1 cellular context compared by ENCODE assay signal in genomic region chr10:3785251-3785848, GRCh38.
TF ChIP-seq lines count a peak whose summit lies in the region.

No MANE protein-coding gene starts in this region.

TF ChIP-seq in HepG2, 621 proteins besides CTCF, POLR2A, EP300 and RAD21 (continued from another document and continues in another):
- TF ChIP-seq FOXK1 (CRISPR knock-in tag; IDR thresholded peaks at IDR 0.05; ENCODE audit: borderline replicate concordance, low read depth) (0 out of 2 replicates have a peak, but pooled peaks have one; percentile 23), BCL6 (CRISPR knock-in tag; IDR thresholded peaks at IDR 0.05) (peak; percentile 7; the same call in 1 of the 2 replicates), IRF2 (CRISPR knock-in tag; IDR thresholded peaks at IDR 0.05) (no peak), ZFX (CRISPR knock-in tag; IDR thresholded peaks at IDR 0.05; ENCODE audit: low read depth) (peak; percentile 48; the same call in 1 of the 2 replicates), ZXDC (CRISPR knock-in tag; IDR thresholded peaks at IDR 0.05) (no peak), BRCA1 (CRISPR knock-in tag; IDR thresholded peaks at IDR 0.05) (0 out of 2 replicates have a peak, but pooled peaks have one; percentile 60), RAD51 (IDR thresholded peaks at IDR 0.05; ENCODE audit: borderline replicate concordance) (peak; percentile 44; the same call in 1 of the 2 replicates), ZNF563 (CRISPR knock-in tag; IDR thresholded peaks at IDR 0.05) (peak; percentile 42; the same call in 1 of the 2 replicates), ZFP90 (CRISPR knock-in tag; IDR thresholded peaks at IDR 0.05; ENCODE audit: borderline replicate concordance) (0 out of 2 replicates have a peak, but pooled peaks have one; percentile 14), ZNF574 (CRISPR knock-in tag; IDR thresholded peaks at IDR 0.05) (peak; percentile 64), ZNF605 (CRISPR knock-in tag; IDR thresholded peaks at IDR 0.05) (peak; percentile 2; the same call in 1 of the 2 replicates), HOXD1 (CRISPR knock-in tag; IDR thresholded peaks at IDR 0.05) (peak; percentile 58; the same call in 1 of the 2 replicates), E2F5 (CRISPR knock-in tag; conservative IDR thresholded peaks at IDR 0.05) (peak; percentile 60; the same call in 1 of the 2 replicates), SALL1 (CRISPR knock-in tag; IDR thresholded peaks at IDR 0.05) (peak; percentile 29; the same call in 1 of the 2 replicates), CREB1 (IDR thresholded peaks at IDR 0.05) (peak; percentile 89), CREB1 (CRISPR knock-in tag; IDR thresholded peaks at IDR 0.05) (no peak; the same call in 1 of the 2 replicates), MYC (CRISPR knock-in tag; IDR thresholded peaks at IDR 0.05; ENCODE audit: borderline replicate concordance) (peak; percentile 15; the same call in 1 of the 2 replicates), BHLHE40 (IDR thresholded peaks at IDR 0.05; ENCODE audit: low read length) (peak; percentile 78), ZBTB8A (CRISPR knock-in tag; IDR thresholded peaks at IDR 0.05; ENCODE audit: borderline replicate concordance, low read depth) (no peak), SMARCE1 (IDR thresholded peaks at IDR 0.05; ENCODE audit: borderline replicate concordance) (no peak), NFYB (CRISPR knock-in tag; IDR thresholded peaks at IDR 0.05) (peak; percentile 94), SRSF4 (IDR thresholded peaks at IDR 0.05; ENCODE audit: low read depth, low read length, poor library complexity, severe bottlenecking) (peak; percentile 96), YEATS4 (CRISPR knock-in tag; IDR thresholded peaks at IDR 0.05; ENCODE audit: borderline replicate concordance) (peak; percentile 70; the same call in 1 of the 2 replicates), ZMYM4 (CRISPR knock-in tag; IDR thresholded peaks at IDR 0.05) (peak; percentile 73), TRIM22 (IDR thresholded peaks at IDR 0.05) (no peak), ZNF598 (CRISPR knock-in tag; IDR thresholded peaks at IDR 0.05; ENCODE audit: borderline replicate concordance) (no peak), USF2 (IDR thresholded peaks at IDR 0.05; ENCODE audit: low read depth, low read length) (0 out of 2 replicates have a peak, but pooled peaks have one; percentile 2), USF2 (CRISPR knock-in tag; IDR thresholded peaks at IDR 0.05; ENCODE audit: borderline replicate concordance) (no peak; the same call in 1 of the 2 replicates), TCF12 (IDR thresholded peaks at IDR 0.05) (no peak), TCF12 (CRISPR knock-in tag; IDR thresholded peaks at IDR 0.05) (0 out of 2 replicates have a peak, but pooled peaks have one; percentile 45), SMAD1 (CRISPR knock-in tag; IDR thresholded peaks at IDR 0.05; ENCODE audit: borderline replicate concordance, low read depth) (peak; percentile 43; the same call in 1 of the 2 replicates), ZNF138 (CRISPR knock-in tag; IDR thresholded peaks at IDR 0.05; ENCODE audit: low read depth) (no peak), ZFY (CRISPR knock-in tag; IDR thresholded peaks at IDR 0.05) (peak; percentile 79), ELK4 (CRISPR knock-in tag; IDR thresholded peaks at IDR 0.05; ENCODE audit: borderline replicate concordance) (peak; percentile 35; the same call in 1 of the 2 replicates), KLF12 (CRISPR knock-in tag; IDR thresholded peaks at IDR 0.05; ENCODE audit: borderline replicate concordance) (peak; percentile 78; the same call in 1 of the 2 replicates), ESRRA (CRISPR knock-in tag; IDR thresholded peaks at IDR 0.05; ENCODE audit: low read depth) (peak; percentile 53; the same call in 1 of the 2 replicates), ZNF724P (CRISPR knock-in tag; IDR thresholded peaks at IDR 0.05; ENCODE audit: borderline replicate concordance) (no peak; the same call in 1 of the 2 replicates)
- TF ChIP-seq, protein P1, sequence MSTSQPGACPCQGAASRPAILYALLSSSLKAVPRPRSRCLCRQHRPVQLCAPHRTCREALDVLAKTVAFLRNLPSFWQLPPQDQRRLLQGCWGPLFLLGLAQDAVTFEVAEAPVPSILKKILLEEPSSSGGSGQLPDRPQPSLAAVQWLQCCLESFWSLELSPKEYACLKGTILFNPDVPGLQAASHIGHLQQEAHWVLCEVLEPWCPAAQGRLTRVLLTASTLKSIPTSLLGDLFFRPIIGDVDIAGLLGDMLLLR (CRISPR knock-in tag; IDR thresholded peaks at IDR 0.05): peak; percentile 31; the same call in 1 of the 2 replicates
- TF ChIP-seq, protein P2, sequence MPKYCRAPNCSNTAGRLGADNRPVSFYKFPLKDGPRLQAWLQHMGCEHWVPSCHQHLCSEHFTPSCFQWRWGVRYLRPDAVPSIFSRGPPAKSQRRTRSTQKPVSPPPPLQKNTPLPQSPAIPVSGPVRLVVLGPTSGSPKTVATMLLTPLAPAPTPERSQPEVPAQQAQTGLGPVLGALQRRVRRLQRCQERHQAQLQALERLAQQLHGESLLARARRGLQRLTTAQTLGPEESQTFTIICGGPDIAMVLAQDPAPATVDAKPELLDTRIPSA (CRISPR knock-in tag; IDR thresholded peaks at IDR 0.05; ENCODE audit: borderline replicate concordance): no peak
- TF ChIP-seq, protein P3, sequence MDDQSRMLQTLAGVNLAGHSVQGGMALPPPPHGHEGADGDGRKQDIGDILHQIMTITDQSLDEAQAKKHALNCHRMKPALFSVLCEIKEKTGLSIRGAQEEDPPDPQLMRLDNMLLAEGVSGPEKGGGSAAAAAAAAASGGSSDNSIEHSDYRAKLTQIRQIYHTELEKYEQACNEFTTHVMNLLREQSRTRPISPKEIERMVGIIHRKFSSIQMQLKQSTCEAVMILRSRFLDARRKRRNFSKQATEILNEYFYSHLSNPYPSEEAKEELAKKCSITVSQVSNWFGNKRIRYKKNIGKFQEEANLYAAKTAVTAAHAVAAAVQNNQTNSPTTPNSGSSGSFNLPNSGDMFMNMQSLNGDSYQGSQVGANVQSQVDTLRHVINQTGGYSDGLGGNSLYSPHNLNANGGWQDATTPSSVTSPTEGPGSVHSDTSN (CRISPR knock-in tag; IDR thresholded peaks at IDR 0.05; ENCODE audit: borderline replicate concordance): peak; percentile 75
- TF ChIP-seq, protein P4, sequence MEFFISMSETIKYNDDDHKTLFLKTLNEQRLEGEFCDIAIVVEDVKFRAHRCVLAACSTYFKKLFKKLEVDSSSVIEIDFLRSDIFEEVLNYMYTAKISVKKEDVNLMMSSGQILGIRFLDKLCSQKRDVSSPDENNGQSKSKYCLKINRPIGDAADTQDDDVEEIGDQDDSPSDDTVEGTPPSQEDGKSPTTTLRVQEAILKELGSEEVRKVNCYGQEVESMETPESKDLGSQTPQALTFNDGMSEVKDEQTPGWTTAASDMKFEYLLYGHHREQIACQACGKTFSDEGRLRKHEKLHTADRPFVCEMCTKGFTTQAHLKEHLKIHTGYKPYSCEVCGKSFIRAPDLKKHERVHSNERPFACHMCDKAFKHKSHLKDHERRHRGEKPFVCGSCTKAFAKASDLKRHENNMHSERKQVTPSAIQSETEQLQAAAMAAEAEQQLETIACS (CRISPR knock-in tag; IDR thresholded peaks at IDR 0.05): peak; percentile 70
- TF ChIP-seq, protein P5, sequence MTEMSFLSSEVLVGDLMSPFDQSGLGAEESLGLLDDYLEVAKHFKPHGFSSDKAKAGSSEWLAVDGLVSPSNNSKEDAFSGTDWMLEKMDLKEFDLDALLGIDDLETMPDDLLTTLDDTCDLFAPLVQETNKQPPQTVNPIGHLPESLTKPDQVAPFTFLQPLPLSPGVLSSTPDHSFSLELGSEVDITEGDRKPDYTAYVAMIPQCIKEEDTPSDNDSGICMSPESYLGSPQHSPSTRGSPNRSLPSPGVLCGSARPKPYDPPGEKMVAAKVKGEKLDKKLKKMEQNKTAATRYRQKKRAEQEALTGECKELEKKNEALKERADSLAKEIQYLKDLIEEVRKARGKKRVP (CRISPR knock-in tag; IDR thresholded peaks at IDR 0.05): peak in 1 of 2 experiments; percentile 14; a peak in 1 of 4 replicates
